ENCODE assay signal across 11 cellular contexts in the genomic region with DNA sequence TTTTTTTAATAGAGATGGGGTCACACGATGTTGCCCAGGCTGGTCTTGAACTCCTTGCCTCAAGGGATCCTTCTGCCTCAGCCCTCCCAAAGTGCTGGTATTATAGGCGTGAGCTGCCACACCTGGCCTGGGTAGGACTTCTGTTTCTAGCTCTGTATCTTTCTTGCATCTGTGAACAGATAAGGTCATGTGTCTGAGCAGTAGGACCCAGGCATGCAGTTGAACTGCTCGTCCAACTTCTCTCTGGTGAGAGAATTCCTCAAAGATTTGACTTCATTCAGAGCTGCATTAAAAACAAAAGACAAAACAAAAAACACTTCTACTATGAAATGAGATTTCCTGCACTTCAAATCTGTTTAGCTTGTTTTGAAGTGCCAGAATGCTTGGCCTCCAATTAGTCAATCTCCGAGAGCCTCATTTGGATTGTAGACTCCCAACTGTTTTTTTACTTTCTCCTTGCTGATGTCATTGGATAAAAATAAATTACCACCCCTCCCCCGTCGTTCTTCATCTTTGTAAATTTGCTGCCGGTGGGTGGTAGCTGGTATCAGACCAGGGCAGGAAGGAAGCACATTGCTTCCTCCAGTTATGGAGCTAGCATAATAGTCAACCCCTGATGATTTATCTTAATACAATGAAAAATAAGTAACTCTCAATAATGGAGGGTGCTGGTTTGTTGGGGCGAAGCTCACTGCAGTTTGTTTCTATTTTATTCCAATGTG. TPM values are rescaled to one million over a fixed set of nuclear protein-coding genes. Genes with fewer than 3 reads are reported as not detected.
DNase-seq lines count a peak whose midpoint lies in the region; ATAC-seq, FAIRE-seq and TF ChIP-seq lines count a peak whose summit lies in the region.
"Had no signal": no experiment of that assay in that cellular context is flagged by ENCODE, and none has a peak within 500 bp of the region (broad histone marks: within the 10 kb centered on the region; RNA-seq: fewer than 3 reads in every experiment).

No MANE protein-coding gene starts in this region.

- peak; percentile 23 for ATAC-seq in HG02943 (IDR thresholded peaks at IDR 0.05; ENCODE audit: low read depth, unreplicated experiment)
- ATAC-seq in pancreas, result no peak

- TF ChIP-seq CTCF in dorsolateral prefrontal cortex (IDR thresholded peaks at IDR 0.05 in 54 of 56, conservative IDR thresholded peaks at IDR 0.05 in 2 of 56; ENCODE audit: low read depth in 1 of 56, partially characterized antibody in 56 of 56) (no peak), osteoblast (IDR thresholded peaks at IDR 0.05; ENCODE audit: extremely low read depth, low read depth, low read length) (no peak), testis (IDR thresholded peaks at IDR 0.05) (no peak), pancreas (IDR thresholded peaks at IDR 0.05) (no peak)

- no peaks in the 10 kb centered on the region for H3K9me3 ChIP-seq in osteoblast (ENCODE audit: low read depth, low read length)
- H3K9me3 ChIP-seq in testis, result no peaks in the 10 kb centered on the region
- H3K9me3 ChIP-seq in pancreas, result no peaks in the 10 kb centered on the region
- H3K9me3 ChIP-seq in HAP-1, result no peaks in the 10 kb centered on the region

- H3K4me1 ChIP-seq in osteoblast (ENCODE audit: insufficient read depth, low read length) (peaks cover 6% of the 10 kb centered on the region), testis (no peaks in the 10 kb centered on the region), pancreas (no peaks in the 10 kb centered on the region), HAP-1 (no peaks in the 10 kb centered on the region)

- peaks cover 8% of the 10 kb centered on the region for H3K79me2 ChIP-seq in osteoblast (ENCODE audit: insufficient read depth, low read length)

- DNase-seq in Caki2 (ENCODE audit: low read depth) (peak; percentile 62), dorsolateral prefrontal cortex (no peak), osteoblast (ENCODE audit: insufficient read length, low spot score, missing footprints) (no peak), testis (no peak), pancreas (no peak), NCI-H345 treated with DMSO at 0.1 percent for 48 hours (lab: John Stamatoyannopoulos, UW; ENCODE audit: unreplicated experiment) (no peak), HAP-1 (ENCODE audit: low spot score in 2 of 2) (no peak)

- FAIRE-seq in pancreas (lab: Jason Lieb, UNC), result no peak
- FAIRE-seq: frontal cortex had no signal

- H4K20me1 ChIP-seq in osteoblast (ENCODE audit: insufficient read depth, low read length), result no peaks in the 10 kb centered on the region

- intact Hi-C loops in dorsolateral prefrontal cortex (cut with DNase I) (no loop called here), testis (cut with DNase I; ENCODE audit: low total_unique reads) (no loop called here), pancreas (cut with DNase I) (no loop called here)

- H3K4me2 ChIP-seq in osteoblast (ENCODE audit: insufficient read depth, low read length), result no peak overlapping the region

- 68 to 74% methylated on average over 8 of the region's 8 CpGs for WGBS in testis, 2 donors
- 55% methylated on average over 8 of the region's 8 CpGs for WGBS in pancreas, 2 donors

- no peak overlapping the region for H2AFZ ChIP-seq in osteoblast (ENCODE audit: low read length)

- H3K27me3 ChIP-seq in dorsolateral prefrontal cortex, result no peaks in the 10 kb centered on the region
- no peaks in the 10 kb centered on the region for H3K27me3 ChIP-seq in osteoblast (ENCODE audit: insufficient read depth, low read length)
- H3K27me3 ChIP-seq in testis, result no peaks in the 10 kb centered on the region
- no peaks in the 10 kb centered on the region for H3K27me3 ChIP-seq in pancreas
- no peaks in the 10 kb centered on the region for H3K27me3 ChIP-seq in HAP-1 (ENCODE audit: low read depth)
- H3K27me3 ChIP-seq: cardiac muscle cell had no signal

- TF ChIP-seq POLR2A in testis (IDR thresholded peaks at IDR 0.05), result no peak

- H3K4me3 ChIP-seq in dorsolateral prefrontal cortex, result no peak overlapping the region
- H3K4me3 ChIP-seq in osteoblast (ENCODE audit: insufficient read depth, low read length), result no peak overlapping the region
- no peak overlapping the region for H3K4me3 ChIP-seq in testis
- H3K4me3 ChIP-seq in pancreas, result no peak overlapping the region
- no peak overlapping the region for H3K4me3 ChIP-seq in HAP-1
- H3K4me3 ChIP-seq: cardiac muscle cell, lung had no signal

- H3K27ac ChIP-seq in dorsolateral prefrontal cortex, result peak overlapping the region in 39 of 59 donors; percentile 0 to 76 (median 42)
- H3K27ac ChIP-seq in osteoblast (ENCODE audit: low read depth, low read length), result peak overlapping the region; percentile 33
- H3K27ac ChIP-seq in testis, result no peak overlapping the region
- H3K27ac ChIP-seq in pancreas, result no peak overlapping the region
- H3K27ac ChIP-seq: cardiac muscle cell had no signal

- H3K36me3 ChIP-seq in osteoblast (ENCODE audit: insufficient read depth, low read length) (no peaks in the 10 kb centered on the region), testis (ENCODE audit: low read depth, missing control alignments) (no peaks in the 10 kb centered on the region), pancreas (no peaks in the 10 kb centered on the region), HAP-1 (replicated peaks) (no peaks in the 10 kb centered on the region)
- H3K36me3 ChIP-seq: cardiac muscle cell had no signal

- in situ Hi-C loops in Caki2 (cut with HindIII; ENCODE audit: low pct_unique_long_range_greater_than_20kb, low sequenced_read_pairs), result no loop called here
- in situ Hi-C loops in HAP-1 (cut with MboI; ENCODE audit: low sequenced_read_pairs), result no loop called here

RNA-seq across cellular contexts. Expression of a gene that starts 17.6 kb away (rescaled TPM):
- 27.7 and 32.2 TPM in 2 replicates for total RNA-seq in Caki2 (2014; rRNA removed; shearing (Covaris generic); ENCODE audit: low replicate concordance)
- total RNA-seq in dorsolateral prefrontal cortex (10 to 100 TPM in 2 of 120 experiments, 1 to 10 TPM in 118; 1.3 to 13.2 (median 5.1) TPM), osteoblast (85.5 and 93.4 TPM in 2 replicates), testis (1 to 10 TPM; 4.0 to 5.4 TPM), pancreas (1 to 10 TPM in 3 of 6 donors, under 1 TPM in 3; 0.24 to 2.6 (median 0.99) TPM)
- polyA plus RNA-seq in testis (ENCODE audit: insufficient read depth, low read depth, low replicate concordance) (7.0 TPM), pancreas (under 1 TPM; 0.23 to 0.26 TPM)

RNA-seq across cellular contexts. Expression of a gene that starts 59.8 kb away (rescaled TPM):
- total RNA-seq in Caki2 (2014; rRNA removed; shearing (Covaris generic); ENCODE audit: low replicate concordance), result 30.3 and 31.2 TPM in 2 replicates
- total RNA-seq in dorsolateral prefrontal cortex (10 to 100 TPM; 10.8 to 27.7 (median 16.8) TPM), osteoblast (38.3 and 38.7 TPM in 2 replicates), testis (10 to 100 TPM in 1 of 2 donors, 1 to 10 TPM in 1; 8.7 to 16.1 TPM), pancreas (10 to 100 TPM in 1 of 6 donors, 1 to 10 TPM in 5; 4.0 to 11.0 (median 5.4) TPM)
- polyA plus RNA-seq in testis (ENCODE audit: insufficient read depth, low read depth, low replicate concordance) (12.5 TPM), pancreas (1 to 10 TPM; 2.4 to 7.8 TPM)

Comparison
In these comparisons a context has a peak if more than half of its experiments do, and no peak if none do; other contexts are left out.
1. H3K27ac ChIP-seq: peak in dorsolateral prefrontal cortex (39 of 59) and osteoblast (single experiment); none in testis (0 of 2) and pancreas (0 of 4).